ENCODE assay signal across 18 cellular contexts in the genomic region with DNA sequence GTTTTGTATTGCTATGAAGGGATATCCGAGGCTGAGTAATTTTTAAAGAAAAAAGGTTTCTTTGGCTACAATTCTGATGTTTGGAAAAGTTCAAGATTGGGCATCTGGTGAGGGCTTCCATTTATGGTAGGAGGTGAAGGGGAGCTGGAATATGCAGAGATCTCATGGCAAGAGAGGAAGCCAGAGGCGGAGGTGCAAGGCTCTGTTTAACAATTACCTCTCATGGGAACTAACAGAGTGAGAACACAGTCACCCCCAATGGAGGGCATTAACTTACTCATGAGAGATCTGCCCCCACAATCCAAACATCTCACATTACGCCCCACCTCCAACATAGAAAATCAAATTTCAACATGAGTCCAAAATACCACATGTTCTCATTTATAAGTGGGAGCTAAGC.
"Had no signal": no experiment of that assay in that cellular context is flagged by ENCODE, and none has a peak within 500 bp of the region (broad histone marks: within the 10 kb centered on the region; RNA-seq: fewer than 3 reads in every experiment).

No MANE protein-coding gene starts in this region.

- H3K4me1 ChIP-seq: gastrocnemius medialis, heart right ventricle, psoas muscle had no signal

- H3K9me3 Mint-ChIP-seq: activated CD4-positive, alpha-beta memory T cell treated with anti-CD3 and anti-CD28 coated beads for 36 hours; effector memory CD8-positive, alpha-beta T cell; nephron; stimulated activated naive CD8-positive, alpha-beta T cell treated with anti-CD3 and anti-CD28 coated beads, Interleukin-15, amount 100 ng/mL, for 72 hours had no signal

- H3K4me3 Mint-ChIP-seq: activated CD4-positive, alpha-beta memory T cell treated with anti-CD3 and anti-CD28 coated beads for 36 hours; activated naive CD8-positive, alpha-beta T cell; effector memory CD8-positive, alpha-beta T cell; nephron; stimulated activated naive CD8-positive, alpha-beta T cell treated with anti-CD3 and anti-CD28 coated beads, Interleukin-15, amount 100 ng/mL, for 72 hours had no signal

- H3K36me3 ChIP-seq: brain microvascular endothelial cell, gastrocnemius medialis, heart right ventricle had no signal

- DNase-seq: activated CD4-positive, alpha-beta memory T cell treated with anti-CD3 and anti-CD28 coated beads for 36 hours; activated CD4-positive, CD25-positive, alpha-beta regulatory T cell treated with anti-CD3 and anti-CD28 coated beads, Interleukin-2, amount 50 U/mL, for 72 hours; activated gamma-delta T cell; activated T-cell treated with anti-CD3 and anti-CD28 coated beads, Interleukin-2, amount 50 U/mL, for 48 hours; amygdala; brain microvascular endothelial cell; effector memory CD8-positive, alpha-beta T cell; gastrocnemius medialis; heart right ventricle; left ventricle myocardium superior; mesenchymal stem cell; psoas muscle; stimulated activated CD4-positive, alpha-beta T cell treated with anti-CD3 and anti-CD28 coated beads, Interleukin-12 subunit alpha, Interleukin-12 subunit beta, amount 100 ng/mL, for 4 hours; stimulated activated CD4-positive, alpha-beta T cell treated with anti-CD3 and anti-CD28 coated beads, Interleukin-2, amount 100 ng/mL, for 48 hours; stimulated activated naive CD8-positive, alpha-beta T cell treated with anti-CD3 and anti-CD28 coated beads, Interleukin-15, amount 100 ng/mL, for 72 hours had no signal

- H3K9me3 ChIP-seq: gastrocnemius medialis, heart right ventricle, psoas muscle had no signal

- H3K27ac ChIP-seq: brain microvascular endothelial cell, epithelial cell of prostate, gastrocnemius medialis, heart right ventricle, psoas muscle had no signal

- H3K27ac Mint-ChIP-seq: activated CD4-positive, alpha-beta memory T cell treated with anti-CD3 and anti-CD28 coated beads for 36 hours; activated naive CD8-positive, alpha-beta T cell; effector memory CD8-positive, alpha-beta T cell; nephron; stimulated activated naive CD8-positive, alpha-beta T cell treated with anti-CD3 and anti-CD28 coated beads, Interleukin-15, amount 100 ng/mL, for 72 hours had no signal

- H3K4me1 Mint-ChIP-seq: nephron; stimulated activated naive CD8-positive, alpha-beta T cell treated with anti-CD3 and anti-CD28 coated beads, Interleukin-15, amount 100 ng/mL, for 72 hours had no signal

- H3K4me3 ChIP-seq: gastrocnemius medialis, heart right ventricle, psoas muscle had no signal

- H3K36me3 Mint-ChIP-seq: activated CD4-positive, alpha-beta memory T cell treated with anti-CD3 and anti-CD28 coated beads for 36 hours; activated naive CD8-positive, alpha-beta T cell had no signal

- H3K27me3 ChIP-seq: brain microvascular endothelial cell, gastrocnemius medialis, heart right ventricle had no signal

- ATAC-seq: effector memory CD8-positive, alpha-beta T cell; gastrocnemius medialis; heart right ventricle; left ventricle myocardium superior; psoas muscle; stimulated activated naive CD8-positive, alpha-beta T cell treated with anti-CD3 and anti-CD28 coated beads, Interleukin-15, amount 100 ng/mL, for 72 hours had no signal
